9 cellular contexts compared by ENCODE assay signal in the genomic region with DNA sequence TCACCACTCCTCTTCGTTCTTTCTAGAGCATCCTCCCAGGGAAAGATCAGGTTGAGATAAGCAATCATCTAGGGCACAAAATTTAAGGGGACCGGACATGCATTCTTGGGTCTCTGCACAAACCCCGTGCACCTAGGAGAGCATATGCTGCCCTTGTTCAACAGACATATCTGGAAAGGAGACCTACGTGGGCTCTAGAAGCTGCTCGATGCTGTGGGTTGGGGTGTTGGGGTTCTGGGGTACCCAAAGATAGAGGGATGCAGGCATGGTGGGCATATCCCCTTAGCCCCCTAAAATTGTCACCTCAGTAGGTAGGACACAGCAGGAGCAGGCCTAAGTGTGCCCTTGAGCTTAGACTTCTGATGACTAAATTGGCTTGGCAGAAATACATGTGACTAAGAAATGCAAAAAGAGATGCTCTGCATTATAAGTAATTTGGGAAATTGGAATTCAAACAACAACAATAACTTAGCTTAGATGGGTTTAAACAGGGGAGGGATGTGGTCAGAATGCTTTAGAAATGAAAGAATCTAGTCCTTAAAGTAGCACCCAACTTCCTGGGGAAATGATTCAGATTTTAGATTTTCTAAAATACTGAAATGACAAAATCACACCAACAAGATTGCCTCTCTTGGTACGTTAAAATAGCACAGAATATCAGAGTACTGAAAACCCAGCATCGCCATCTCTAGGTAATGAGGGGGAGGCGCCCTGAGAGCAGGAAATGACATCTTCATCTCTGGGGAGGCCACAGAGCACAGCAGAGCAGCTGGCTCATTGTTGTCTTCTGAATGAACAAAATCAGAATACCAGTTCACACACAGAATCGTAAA.
DNase-seq lines count a peak whose midpoint lies in the region; ATAC-seq and TF ChIP-seq lines count a peak whose summit lies in the region.
"Had no signal": no experiment of that assay in that cellular context is flagged by ENCODE, and none has a peak within 500 bp of the region (broad histone marks: within the 10 kb centered on the region; RNA-seq: fewer than 3 reads in every experiment).

No MANE protein-coding gene starts in this region.

- no peak overlapping the region for H3K4me3 Mint-ChIP-seq in nephron progenitor cell

- H3K9ac ChIP-seq in DND-41 (ENCODE audit: low read depth, low read length): no peak overlapping the region

- H3K27ac Mint-ChIP-seq in nephron progenitor cell: peak overlapping the region; percentile 34

- H3K4me1 Mint-ChIP-seq in nephron progenitor cell: no peaks in the 10 kb centered on the region

- H3K36me3 ChIP-seq in DND-41 (ENCODE audit: insufficient read depth, low read length): no peaks in the 10 kb centered on the region

- H3K27me3 ChIP-seq in DND-41 (ENCODE audit: insufficient read depth, low read length, poor library complexity): no peaks in the 10 kb centered on the region

- H3K4me1 ChIP-seq in DND-41 (ENCODE audit: insufficient read depth, low read length): peaks cover 18% of the 10 kb centered on the region

- H3K4me3 ChIP-seq in DND-41 (ENCODE audit: low read depth in 1 of 2, low read length in 2 of 2): no peak overlapping the region

- H2AFZ ChIP-seq in DND-41 (ENCODE audit: low read depth, low read length): peak overlapping the region; percentile 54

- peak overlapping the region; percentile 33 for H3K4me2 ChIP-seq in DND-41 (ENCODE audit: insufficient read depth, low read length)

- peak; percentile 67 for DNase-seq in DND-41
- DNase-seq in HT1080 (ENCODE audit: low read depth): peak; percentile 50
- DNase-seq in activated T-cell treated with anti-CD3 and anti-CD28 coated beads, Interleukin-2, amount 50 U/mL, for 48 hours: peak; percentile 61 to 72
- no peak for DNase-seq in nephron progenitor cell
- no peak for DNase-seq in effector CD8-positive, alpha-beta T cell (lab: John Stamatoyannopoulos, UW)
- DNase-seq in SKM-1 treated with dmso at 0.1 percent for 144 hours (lab: John Stamatoyannopoulos, UW; ENCODE audit: unreplicated experiment): no peak
- DNase-seq in globus pallidus (ENCODE audit: low spot score): no peak

- peaks cover 56% of the 10 kb centered on the region for H3K9me3 Mint-ChIP-seq in nephron progenitor cell

- H3K36me3 Mint-ChIP-seq in nephron progenitor cell (ENCODE audit: low read depth): no peaks in the 10 kb centered on the region

- no peaks in the 10 kb centered on the region for H3K9me3 ChIP-seq in DND-41 (ENCODE audit: insufficient read depth, low read length, severe bottlenecking)

- H3K27ac ChIP-seq in DND-41 (ENCODE audit: low read length): peak overlapping the region; percentile 70
- H3K27ac ChIP-seq: HL-60 had no signal

- TF ChIP-seq CTCF in DND-41 (IDR thresholded peaks at IDR 0.05; ENCODE audit: borderline replicate concordance, extremely low read depth, low read length, poor library complexity, severe bottlenecking): peak; percentile 28
- TF ChIP-seq CTCF in nephron progenitor cell (IDR thresholded peaks at IDR 0.05): no peak

- H4K20me1 ChIP-seq in DND-41 (ENCODE audit: insufficient read depth, low read length): no peaks in the 10 kb centered on the region

- H3K27me3 Mint-ChIP-seq in nephron progenitor cell (ENCODE audit: low read depth, poor library complexity): peaks cover 8% of the 10 kb centered on the region

- ATAC-seq in DND-41 (ENCODE audit: insufficient read depth, low read depth) (peak; percentile 99), GM21423 (IDR thresholded peaks at IDR 0.05; ENCODE audit: unreplicated experiment) (peak; percentile 99)

- no peaks in the 10 kb centered on the region for H3K79me2 ChIP-seq in DND-41 (ENCODE audit: insufficient read depth, low read length)

Comparison
In these comparisons a context has a peak if more than half of its experiments do, and no peak if none do; other contexts are left out.
1. DNase-seq: peak in DND-41 (single experiment), HT1080 (single experiment) and activated T-cell treated with anti-CD3 and anti-CD28 coated beads, Interleukin-2, amount 50 U/mL, for 48 hours (2 of 2); none in nephron progenitor cell (single experiment), effector CD8-positive, alpha-beta T cell (single experiment), SKM-1 treated with dmso at 0.1 percent for 144 hours (single experiment) and globus pallidus (single experiment).